1 cellular context compared by ENCODE assay signal in genomic region chr6:27966044-27966443, GRCh38.
TF ChIP-seq lines count a peak whose summit lies in the region.

No MANE protein-coding gene starts in this region.

TF ChIP-seq in GM12878, 131 proteins besides CTCF, POLR2A, EP300 and RAD21:
- no peak for TF ChIP-seq IKZF2 (IDR thresholded peaks at IDR 0.05)
- no peak for TF ChIP-seq SUPT20H (IDR thresholded peaks at IDR 0.05; ENCODE audit: borderline replicate concordance, control insufficient read depth, low read depth, low read length)
- TF ChIP-seq SRF (IDR thresholded peaks at IDR 0.05; ENCODE audit: low read depth in 2 of 2, low read length in 2 of 2): no peak
- TF ChIP-seq REST (IDR thresholded peaks at IDR 0.05; ENCODE audit: low read depth, low read length): no peak
- no peak for TF ChIP-seq CBFB (IDR thresholded peaks at IDR 0.05; ENCODE audit: low read depth)
- TF ChIP-seq RAD51 (IDR thresholded peaks at IDR 0.05): no peak
- TF ChIP-seq, protein P1, sequence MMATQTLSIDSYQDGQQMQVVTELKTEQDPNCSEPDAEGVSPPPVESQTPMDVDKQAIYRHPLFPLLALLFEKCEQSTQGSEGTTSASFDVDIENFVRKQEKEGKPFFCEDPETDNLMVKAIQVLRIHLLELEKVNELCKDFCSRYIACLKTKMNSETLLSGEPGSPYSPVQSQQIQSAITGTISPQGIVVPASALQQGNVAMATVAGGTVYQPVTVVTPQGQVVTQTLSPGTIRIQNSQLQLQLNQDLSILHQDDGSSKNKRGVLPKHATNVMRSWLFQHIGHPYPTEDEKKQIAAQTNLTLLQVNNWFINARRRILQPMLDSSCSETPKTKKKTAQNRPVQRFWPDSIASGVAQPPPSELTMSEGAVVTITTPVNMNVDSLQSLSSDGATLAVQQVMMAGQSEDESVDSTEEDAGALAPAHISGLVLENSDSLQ (IDR thresholded peaks at IDR 0.05): no peak
- no peak for TF ChIP-seq POLR2AphosphoS5 (IDR thresholded peaks at IDR 0.05; ENCODE audit: low read length)
- TF ChIP-seq CREB1 (IDR thresholded peaks at IDR 0.05; ENCODE audit: low read depth): no peak
- no peak for TF ChIP-seq CBX5 (IDR thresholded peaks at IDR 0.05; ENCODE audit: low read depth)
- no peak for TF ChIP-seq EED (IDR thresholded peaks at IDR 0.05; ENCODE audit: low read depth)
- no peak for TF ChIP-seq SIN3A (IDR thresholded peaks at IDR 0.05; ENCODE audit: low read depth, low read length)
- TF ChIP-seq IRF4 (IDR thresholded peaks at IDR 0.05; ENCODE audit: low read depth, low read length): no peak
- TF ChIP-seq HDAC2 (IDR thresholded peaks at IDR 0.05): no peak
- no peak for TF ChIP-seq WRNIP1 (IDR thresholded peaks at IDR 0.05; ENCODE audit: borderline replicate concordance, low read depth, low read length)
- TF ChIP-seq KAT2A (conservative IDR thresholded peaks at IDR 0.05; ENCODE audit: control insufficient read depth, low read depth, low read length): no peak
- TF ChIP-seq ZNF24 (IDR thresholded peaks at IDR 0.05): no peak
- no peak for TF ChIP-seq YBX1 (IDR thresholded peaks at IDR 0.05)
- no peak for TF ChIP-seq TCF12 (IDR thresholded peaks at IDR 0.05; ENCODE audit: low read depth, low read length)
- no peak for TF ChIP-seq CEBPZ (IDR thresholded peaks at IDR 0.05; ENCODE audit: low read depth, low read length)
